ENCODE assay signal across 15 cellular contexts in the genomic region with DNA sequence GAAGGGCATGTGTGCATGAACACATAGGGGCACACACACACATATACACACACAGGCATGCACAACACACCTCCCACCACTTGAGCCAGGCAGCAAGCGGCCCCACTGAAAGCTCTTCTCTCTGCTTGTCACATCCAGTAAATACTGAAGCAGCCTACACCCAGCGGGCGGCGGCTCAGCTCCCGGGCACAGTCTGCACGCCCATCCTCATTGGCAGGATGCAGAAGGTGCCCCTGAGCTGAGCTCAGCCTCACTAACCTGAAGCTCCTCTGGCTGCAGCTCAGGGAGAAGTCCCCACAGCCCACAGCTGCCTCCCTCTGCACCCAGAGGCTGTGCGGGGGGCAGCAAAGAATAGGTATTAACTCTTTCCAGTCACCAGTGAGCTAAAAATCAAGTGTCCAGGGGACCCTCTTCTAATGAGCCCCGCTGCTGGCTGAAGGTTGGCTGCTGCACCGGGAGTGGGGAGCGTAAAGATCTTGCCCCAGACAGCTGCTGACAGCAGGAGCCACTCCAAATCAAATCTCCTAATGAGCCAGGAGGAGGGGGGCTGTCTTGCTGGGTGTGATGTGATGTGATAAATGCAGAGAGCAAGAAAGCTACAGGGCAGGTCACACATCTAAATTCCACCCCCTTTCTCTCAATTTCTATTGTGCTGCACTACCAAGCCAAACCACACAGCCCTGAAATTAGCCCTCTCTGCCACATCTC. TPM values are rescaled to one million over a fixed set of nuclear protein-coding genes. Genes with fewer than 3 reads are reported as not detected.
DNase-seq lines count a peak whose midpoint lies in the region; ATAC-seq and TF ChIP-seq lines count a peak whose summit lies in the region.
"Had no signal": no experiment of that assay in that cellular context is flagged by ENCODE, and none has a peak within 500 bp of the region (broad histone marks: within the 10 kb centered on the region; RNA-seq: fewer than 3 reads in every experiment).

No MANE protein-coding gene starts in this region.

- WGBS in thyroid gland, 2 donors: 34 to 45% methylated on average over 8 to 10 of the region's 10 CpGs
- WGBS in aorta, 2 donors: 69 to 73% methylated on average over 10 of the region's 10 CpGs

- intact Hi-C loops in left ventricle myocardium superior (cut with micrococcal nuclease): no loop called here
- intact Hi-C loops in cardiac septum (cut with DNase I): no loop called here
- intact Hi-C loops in thyroid gland (cut with DNase I): loop anchor here (10.0 kb wide), 1 partner anchor 113 kb away; a partner anchor contains a TSS
- intact Hi-C loops in vagina (cut with DNase I): no loop called here
- intact Hi-C loops in aorta (cut with DNase I): loop anchor here in 1 of 2 donors (5.0 to 10.0 kb wide), 2 partner anchors 45 to 113 kb away; a partner anchor contains a TSS

- H3K4me3 Mint-ChIP-seq in brain: peak overlapping the region; percentile 70 to 76 (median 74)

- peak overlapping the region; percentile 52 to 80 (median 61) for H3K27ac ChIP-seq in thyroid gland
- H3K27ac ChIP-seq in vagina: no peak overlapping the region
- H3K27ac ChIP-seq in aorta (ENCODE audit: low read depth in 1 of 2, low read length in 2 of 2): no peak overlapping the region
- H3K27ac ChIP-seq: hepatocyte, KMS-11, Peyer's patch had no signal

- H3K36me3 Mint-ChIP-seq in brain: no peaks in the 10 kb centered on the region

- peak; percentile 23 for ATAC-seq in left ventricle myocardium superior
- ATAC-seq in aorta (ENCODE audit: low FRiP score): no peak
- ATAC-seq in HG03565 (IDR thresholded peaks at IDR 0.05; ENCODE audit: unreplicated experiment): no peak

- H3K9me3 ChIP-seq in thyroid gland: no peaks in the 10 kb centered on the region
- no peaks in the 10 kb centered on the region for H3K9me3 ChIP-seq in vagina
- H3K9me3 ChIP-seq in aorta (ENCODE audit: control insufficient read depth, low read length): no peaks in the 10 kb centered on the region
- H3K9me3 ChIP-seq: Peyer's patch had no signal

- no peaks in the 10 kb centered on the region for H3K27me3 ChIP-seq in thyroid gland
- no peaks in the 10 kb centered on the region for H3K27me3 ChIP-seq in vagina
- no peaks in the 10 kb centered on the region for H3K27me3 ChIP-seq in aorta (ENCODE audit: control insufficient read depth in 1 of 2, insufficient read depth in 2 of 2, low read length in 1 of 2)
- H3K27me3 ChIP-seq: hepatocyte, Peyer's patch had no signal

- peaks cover 94% of the 10 kb centered on the region for H3K4me1 Mint-ChIP-seq in brain

- TF ChIP-seq POLR2A in thyroid gland (IDR thresholded peaks at IDR 0.05) (peak in 1 of 2 donors; percentile 54), vagina (IDR thresholded peaks at IDR 0.05) (no peak)

- TF ChIP-seq CTCF in brain (conservative IDR thresholded peaks at IDR 0.05) (no peak), thyroid gland (IDR thresholded peaks at IDR 0.05) (no peak), vagina (IDR thresholded peaks at IDR 0.05) (no peak)

- H3K9me3 Mint-ChIP-seq in brain: no peaks in the 10 kb centered on the region

- H3K4me3 ChIP-seq in thyroid gland (replicated peaks in 1 of 3) (no peak overlapping the region), vagina (no peak overlapping the region), aorta (ENCODE audit: low read length in 2 of 2) (no peak overlapping the region)
- H3K4me3 ChIP-seq: hepatocyte, Peyer's patch had no signal

- peaks cover 34 to 66% of the 10 kb centered on the region in 2 donors for H3K4me1 ChIP-seq in thyroid gland
- no peaks in the 10 kb centered on the region for H3K4me1 ChIP-seq in vagina
- H3K4me1 ChIP-seq in aorta (ENCODE audit: control insufficient read depth in 1 of 2, insufficient read depth in 2 of 2, low read length in 2 of 2): peaks cover 0 to 1% of the 10 kb centered on the region in 2 donors

- H3K36me3 ChIP-seq in thyroid gland (no peaks in the 10 kb centered on the region), vagina (no peaks in the 10 kb centered on the region), aorta (ENCODE audit: control insufficient read depth in 1 of 2, insufficient read depth in 2 of 2, low read length in 1 of 2) (no peaks in the 10 kb centered on the region)
- H3K36me3 ChIP-seq: Peyer's patch had no signal

- H3K27me3 Mint-ChIP-seq in brain: no peaks in the 10 kb centered on the region

- peak overlapping the region; percentile 45 to 94 (median 84) for H3K27ac Mint-ChIP-seq in brain

- no peak for DNase-seq in left ventricle myocardium superior
- DNase-seq in cardiac septum (ENCODE audit: low spot score): no peak
- peak; percentile 85 for DNase-seq in NCI-H2227 (lab: John Stamatoyannopoulos, UW; ENCODE audit: unreplicated experiment)
- peak; percentile 80 to 83 for DNase-seq in thyroid gland
- no peak for DNase-seq in vagina (ENCODE audit: extremely low spot score in 2 of 2)
- DNase-seq in aorta: no peak
- DNase-seq: activated T-cell treated with anti-CD3 and anti-CD28 coated beads for 4 hours, Peyer's patch had no signal

RNA-seq across cellular contexts. Expression of a gene that starts 12.5 kb away (rescaled TPM):
- total RNA-seq in left ventricle myocardium superior (not detected), cardiac septum (not detected), thyroid gland (1 to 10 TPM; 2.4 to 5.9 (median 5.0) TPM), vagina (not detected), aorta (under 1 TPM in 1 of 2 donors, not detected in 1; 0.10 TPM)
- polyA plus RNA-seq in brain (ENCODE audit: insufficient read depth, low read depth, low replicate concordance) (9.7 TPM), aorta (not detected)
- total RNA-seq: hepatocyte, mesenteric fat pad, Peyer's patch, pulmonary artery endothelial cell had no signal
- polyA plus RNA-seq: AG04450, hepatocyte had no signal

Comparison
In these comparisons a context has a peak if more than half of its experiments do, and no peak if none do; other contexts are left out.
1. DNase-seq: peak in NCI-H2227 (single experiment) and thyroid gland (2 of 2); none in left ventricle myocardium superior (single experiment), cardiac septum (single experiment), vagina (0 of 2) and aorta (0 of 2).
2. H3K27ac ChIP-seq: peak in thyroid gland (3 of 3); none in vagina (single experiment) and aorta (0 of 2).